8 cellular contexts compared by ENCODE assay signal in the genomic region with DNA sequence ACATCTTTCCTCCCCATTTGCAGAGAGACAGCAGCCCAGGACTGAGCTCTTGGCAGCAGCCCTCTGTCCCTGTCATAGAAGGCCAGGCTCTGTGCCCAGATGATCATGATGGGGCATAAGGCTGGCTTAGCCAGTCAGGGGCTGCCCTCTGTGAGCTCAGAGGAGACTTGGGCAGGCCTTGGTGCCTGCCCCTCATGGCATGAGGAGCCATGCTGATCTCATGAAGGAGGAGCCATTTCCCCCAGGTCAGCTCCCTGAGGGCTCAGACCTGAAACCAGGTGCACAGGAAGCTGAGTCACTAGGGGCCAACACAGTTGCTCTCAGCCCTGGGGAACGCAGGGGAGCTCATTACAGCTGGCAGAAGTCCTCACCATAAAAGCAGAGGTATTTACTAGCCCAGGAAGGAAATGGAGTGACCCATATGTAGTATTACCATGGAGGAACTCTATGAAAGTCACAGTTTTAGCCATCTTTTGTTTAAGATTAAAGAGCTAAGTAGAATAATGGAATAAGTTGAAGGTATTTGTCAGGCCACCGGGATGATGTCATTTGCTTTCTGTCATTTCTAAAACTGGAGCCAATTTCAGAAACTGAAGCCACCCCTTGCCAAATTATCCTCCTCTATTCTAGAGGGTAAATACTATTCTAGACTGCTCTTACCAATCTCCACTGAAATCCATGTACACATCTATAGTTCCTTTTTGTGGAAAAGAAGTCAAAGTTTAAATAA.
DNase-seq lines count a peak whose midpoint lies in the region; ATAC-seq and TF ChIP-seq lines count a peak whose summit lies in the region.

No MANE protein-coding gene starts in this region.

- 57 to 94% (median 73%) methylated on average over 1 to 2 of the region's 2 CpGs for WGBS in adrenal gland, 4 donors
- 61% methylated on average over 2 of the region's 2 CpGs for WGBS in suprapubic skin

- H3K4me1 ChIP-seq in BLaER1 (peaks cover 34% of the 10 kb centered on the region), adrenal gland (replicated peaks in 1 of 2) (peaks cover 0 to 8% of the 10 kb centered on the region in 2 donors), suprapubic skin (peaks cover 22% of the 10 kb centered on the region), uterus (no peaks in the 10 kb centered on the region)

- H3K4me3 ChIP-seq in BLaER1 (no peak overlapping the region), adrenal gland (no peak overlapping the region), suprapubic skin (no peak overlapping the region), uterus (no peak overlapping the region)

- peak overlapping the region; percentile 65 for H3K4me2 ChIP-seq in BLaER1

- no peaks in the 10 kb centered on the region for H3K36me3 ChIP-seq in BLaER1
- H3K36me3 ChIP-seq in adrenal gland (replicated peaks in 1 of 2): no peaks in the 10 kb centered on the region
- no peaks in the 10 kb centered on the region for H3K36me3 ChIP-seq in suprapubic skin
- no peaks in the 10 kb centered on the region for H3K36me3 ChIP-seq in uterus

- H3K27ac ChIP-seq in BLaER1: peak overlapping the region; percentile 65; the same call in 1 of the 2 replicates
- H3K27ac ChIP-seq in adrenal gland: no peak overlapping the region
- no peak overlapping the region for H3K27ac ChIP-seq in suprapubic skin
- H3K27ac ChIP-seq in uterus: no peak overlapping the region

- no peaks in the 10 kb centered on the region for H4K20me1 ChIP-seq in BLaER1

- no peaks in the 10 kb centered on the region for H3K27me3 ChIP-seq in BLaER1
- no peaks in the 10 kb centered on the region for H3K27me3 ChIP-seq in adrenal gland
- no peaks in the 10 kb centered on the region for H3K27me3 ChIP-seq in suprapubic skin
- H3K27me3 ChIP-seq in uterus: no peaks in the 10 kb centered on the region

- H3K9me3 ChIP-seq in BLaER1 (no peaks in the 10 kb centered on the region), adrenal gland (replicated peaks in 1 of 3) (no peaks in the 10 kb centered on the region), suprapubic skin (no peaks in the 10 kb centered on the region), uterus (no peaks in the 10 kb centered on the region)

- H3K9ac ChIP-seq in BLaER1: no peak overlapping the region

- intact Hi-C loops in adrenal gland (cut with DNase I): no loop called here
- intact Hi-C loops in uterus (cut with DNase I; ENCODE audit: low total_unique reads): no loop called here

- DNase-seq in adrenal gland (peak in 4 of 7 donors; percentile 27 to 57 (median 46)), suprapubic skin (ENCODE audit: low spot score in 2 of 2) (no peak), uterus (no peak), KG1 (lab: John Stamatoyannopoulos, UW) (no peak), middle frontal gyrus (ENCODE audit: extremely low spot score, low spot score) (no peak)

- TF ChIP-seq CTCF in adrenal gland (IDR thresholded peaks at IDR 0.05) (no peak), suprapubic skin (IDR thresholded peaks at IDR 0.05) (no peak), uterus (IDR thresholded peaks at IDR 0.05) (no peak)

- no peak for TF ChIP-seq EP300 in suprapubic skin (IDR thresholded peaks at IDR 0.05)

- peak; percentile 91 for ATAC-seq in HG03039 (IDR thresholded peaks at IDR 0.05; ENCODE audit: unreplicated experiment)

- TF ChIP-seq POLR2A in GM19099 (IDR thresholded peaks at IDR 0.05; ENCODE audit: extremely low read depth, insufficient read length, low read depth): peak; percentile 38
- TF ChIP-seq POLR2A in adrenal gland (IDR thresholded peaks at IDR 0.05): no peak
- TF ChIP-seq POLR2A in suprapubic skin (IDR thresholded peaks at IDR 0.05): no peak
- TF ChIP-seq POLR2A in uterus (IDR thresholded peaks at IDR 0.05): no peak

Comparison
In these comparisons a context has a peak if more than half of its experiments do, and no peak if none do; other contexts are left out.
1. DNase-seq: peak in adrenal gland (4 of 7); none in suprapubic skin (0 of 2), uterus (0 of 2), KG1 (single experiment) and middle frontal gyrus (single experiment).